27 cellular contexts compared by ENCODE assay signal in genomic region chr1:79842811-79843210, GRCh38.
"Had no signal": no experiment of that assay in that cellular context is flagged by ENCODE, and none has a peak within 500 bp of the region (broad histone marks: within the 10 kb centered on the region; RNA-seq: fewer than 3 reads in every experiment).

No MANE protein-coding gene starts in this region.

- H3K4me3 ChIP-seq: ovary, psoas muscle, right lobe of liver, sigmoid colon, spleen, suprapubic skin, testis, tibial artery, transverse colon, upper lobe of right lung, uterus had no signal

- H2AFZ ChIP-seq: parathyroid adenoma had no signal

- H3K9ac ChIP-seq: parathyroid adenoma had no signal

- H3K9me3 ChIP-seq: ovary, psoas muscle, right lobe of liver, sigmoid colon, suprapubic skin, testis, tibial artery, transverse colon, upper lobe of right lung, uterus had no signal

- H3K79me2 ChIP-seq: parathyroid adenoma had no signal

- H3K36me3 ChIP-seq: ovary, right lobe of liver, sigmoid colon, spleen, suprapubic skin, tibial artery, transverse colon, upper lobe of right lung, uterus had no signal

- H3K4me1 ChIP-seq: parathyroid adenoma, psoas muscle, right lobe of liver, sigmoid colon, spleen, suprapubic skin, testis, tibial artery, transverse colon, upper lobe of right lung, uterus had no signal

- H3K27ac ChIP-seq: ovary, parathyroid adenoma, psoas muscle, right lobe of liver, sigmoid colon, spleen, suprapubic skin, testis, tibial artery, transverse colon, upper lobe of right lung, uterus had no signal

- H3K27me3 ChIP-seq: ovary, right lobe of liver, sigmoid colon, spleen, suprapubic skin, testis, tibial artery, transverse colon, upper lobe of right lung, uterus had no signal

- DNase-seq: naive thymus-derived CD4-positive, alpha-beta T cell; natural killer cell; occipital lobe; ovary; posterior cingulate gyrus; psoas muscle; right cardiac atrium; right lobe of liver; sigmoid colon; small intestine; spleen; stimulated activated CD4-positive, alpha-beta T cell treated with anti-CD3 and anti-CD28 coated beads, Interleukin-12 subunit alpha, Interleukin-12 subunit beta, amount 100 ng/mL, for 4 hours; stimulated activated CD4-positive, alpha-beta T cell treated with anti-CD3 and anti-CD28 coated beads, Interleukin-1b, Interleukin-23, amount 100 ng/mL, for 48 hours; stimulated activated CD4-positive, alpha-beta T cell treated with anti-CD3 and anti-CD28 coated beads, Interleukin-4, amount 100 ng/mL, for 1 hour; stimulated activated CD4-positive, alpha-beta T cell treated with anti-CD3 and anti-CD28 coated beads, Interleukin-4, amount 100 ng/mL, for 4 hours; stimulated activated CD8-positive, alpha-beta memory T cell treated with anti-CD3 and anti-CD28 coated beads, Interleukin-4, amount 100 ng/mL, for 48 hours; stimulated activated naive CD4-positive, alpha-beta T cell; stimulated activated naive CD8-positive, alpha-beta T cell treated with anti-CD3 and anti-CD28 coated beads, Interleukin-15, amount 100 ng/mL, for 72 hours; stimulated activated naive CD8-positive, alpha-beta T cell treated with anti-CD3 and anti-CD28 coated beads, Interleukin-15, Interleukin-2, amounts not matched to agents 100 U/mL and 50 U/mL, for 24 hours; substantia nigra; testis; tibial artery; transverse colon; upper lobe of right lung; uterus had no signal
